In the genomic region with DNA sequence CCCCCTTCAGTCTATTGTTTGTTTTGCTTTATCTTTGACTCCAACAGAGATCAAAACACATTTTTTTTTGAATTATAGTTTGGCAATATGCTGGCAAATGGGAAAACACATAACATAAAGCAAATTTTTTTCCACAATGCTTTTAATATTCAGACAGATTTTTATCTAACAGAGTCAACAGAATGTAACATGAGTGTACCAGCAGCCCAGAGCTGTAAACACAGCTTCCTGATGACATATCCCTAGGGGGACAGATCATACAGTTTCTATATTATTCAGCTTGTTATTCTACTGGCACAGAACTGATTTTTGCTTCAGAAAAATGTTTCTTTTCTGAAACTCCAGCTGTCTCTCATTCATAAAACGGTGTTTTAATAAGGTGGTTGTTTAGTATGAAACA, we compare ENCODE assay signal across 19 cellular contexts.
"Had no signal": no experiment of that assay in that cellular context is flagged by ENCODE, and none has a peak within 500 bp of the region (broad histone marks: within the 10 kb centered on the region; RNA-seq: fewer than 3 reads in every experiment).

No MANE protein-coding gene starts in this region.

- H3K36me3 ChIP-seq: adrenal gland, cardiac muscle cell, tibial nerve, vagina had no signal

- ATAC-seq: activated CD4-positive, alpha-beta T cell treated with anti-CD3 and anti-CD28 coated beads for 36 hours; activated CD8-positive, alpha-beta T cell treated with anti-CD3 and anti-CD28 coated beads for 36 hours; activated T-cell treated with anti-CD3 and anti-CD28 coated beads, Interleukin-2, amount 50 U/mL, for 4 hours; left ventricle myocardium superior; naive thymus-derived CD8-positive, alpha-beta T cell had no signal

- H3K4me1 ChIP-seq: adrenal gland had no signal

- H3K27ac ChIP-seq: adrenal gland, cardiac muscle cell, epithelial cell of prostate, skin epidermis, tibial nerve, vagina had no signal

- H3K4me3 ChIP-seq: adrenal gland, cardiac muscle cell, skin epidermis, tibial nerve, vagina had no signal

- H3K9me3 ChIP-seq: adrenal gland, tibial nerve, vagina had no signal

- DNase-seq: activated CD4-positive, alpha-beta T cell treated with anti-CD3 and anti-CD28 coated beads for 36 hours; activated CD8-positive, alpha-beta T cell treated with anti-CD3 and anti-CD28 coated beads for 36 hours; activated effector memory CD4-positive, alpha-beta T cell treated with Interleukin-2 at 50 U/mL for 16 hours; activated T-cell treated with anti-CD3 and anti-CD28 coated beads, Interleukin-2, amount 50 U/mL, for 4 hours; adrenal gland; foreskin melanocyte; head of caudate nucleus; kidney glomerular epithelial cell; left ventricle myocardium superior; naive thymus-derived CD8-positive, alpha-beta T cell; posterior cingulate gyrus; stimulated activated CD4-positive, alpha-beta T cell treated with anti-CD3 and anti-CD28 coated beads, Interleukin-15, amount 100 ng/mL, for 24 hours; stimulated activated CD4-positive, alpha-beta T cell treated with anti-CD3 and anti-CD28 coated beads, Interleukin-4, amount 100 ng/mL, for 24 hours; stimulated activated naive CD4-positive, alpha-beta T cell had no signal
